Comparison of ENCODE assay signal across 9 cellular contexts in the genomic region with DNA sequence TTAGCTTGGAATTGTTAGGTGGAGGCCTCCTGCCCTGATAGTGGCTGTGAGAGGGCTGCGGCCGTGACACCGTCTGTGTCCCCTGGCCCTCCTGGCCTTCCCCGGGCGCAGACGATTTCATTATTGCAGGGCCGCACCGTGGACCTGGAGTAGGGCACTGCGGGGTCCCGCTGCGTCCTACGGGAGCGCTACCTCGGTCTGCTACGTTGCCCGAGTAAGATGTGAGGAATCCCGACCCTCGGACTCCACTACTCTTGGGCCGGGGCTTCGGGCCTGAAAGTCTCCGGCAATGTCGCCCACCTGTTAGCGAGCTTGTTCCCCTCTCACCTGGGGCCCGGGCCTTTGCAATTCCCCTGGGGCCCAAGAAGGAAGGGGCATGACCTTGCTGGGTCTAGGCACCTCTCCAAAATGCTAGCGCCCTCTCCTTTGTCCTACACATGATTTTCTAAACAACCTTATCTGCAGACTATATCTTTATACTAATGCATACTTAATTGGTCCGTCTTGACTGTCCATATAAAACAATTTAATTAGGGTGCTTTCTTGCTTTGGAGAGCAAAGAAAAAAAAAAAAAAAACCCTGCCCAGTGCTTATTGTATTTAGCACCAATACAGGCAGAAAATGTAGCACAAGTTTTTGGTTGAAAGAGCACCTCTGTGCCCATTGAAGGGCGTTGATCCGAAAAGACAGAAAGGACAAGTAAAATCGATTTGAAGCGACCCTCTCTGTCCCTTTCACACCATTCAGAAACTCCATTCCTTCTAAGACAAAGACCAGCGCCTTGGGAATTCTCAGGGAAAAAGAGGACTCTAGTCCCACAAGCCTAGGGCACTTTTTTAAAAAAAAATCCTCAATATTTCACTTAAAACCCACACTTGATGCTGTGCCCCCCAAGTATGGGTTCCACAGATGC. TPM values are rescaled to one million over a fixed set of nuclear protein-coding genes. Genes with fewer than 3 reads are reported as not detected.
DNase-seq lines count a peak whose midpoint lies in the region; ATAC-seq and TF ChIP-seq lines count a peak whose summit lies in the region.
"Had no signal": no experiment of that assay in that cellular context is flagged by ENCODE, and none has a peak within 500 bp of the region (broad histone marks: within the 10 kb centered on the region; RNA-seq: fewer than 3 reads in every experiment).

No MANE protein-coding gene starts in this region.

- H3K36me3 ChIP-seq in HUES64 (ENCODE audit: insufficient read depth, low read length) (no peaks in the 10 kb centered on the region), ectodermal cell (ENCODE audit: control insufficient read depth, insufficient read depth, low read length) (no peaks in the 10 kb centered on the region), right lobe of liver (no peaks in the 10 kb centered on the region), aorta (ENCODE audit: control insufficient read depth in 1 of 2, insufficient read depth in 2 of 2, low read length in 1 of 2) (no peaks in the 10 kb centered on the region)
- no peaks in the 10 kb centered on the region for H3K36me3 ChIP-seq in effector memory CD4-positive, alpha-beta T cell (ENCODE audit: control insufficient read depth, insufficient read depth, low read length)

- H3K27me3 ChIP-seq in HUES64 (ENCODE audit: insufficient read depth, low read length): peaks cover 99% of the 10 kb centered on the region
- peaks cover 89% of the 10 kb centered on the region for H3K27me3 ChIP-seq in ectodermal cell (ENCODE audit: control insufficient read depth, insufficient read depth, low read length, poor library complexity, severe bottlenecking)
- H3K27me3 ChIP-seq in right lobe of liver: no peaks in the 10 kb centered on the region
- H3K27me3 ChIP-seq in effector memory CD4-positive, alpha-beta T cell (replicated peaks; ENCODE audit: control insufficient read depth, insufficient read depth, low read length, poor library complexity, severe bottlenecking): peaks cover 32% of the 10 kb centered on the region
- H3K27me3 ChIP-seq in aorta (ENCODE audit: control insufficient read depth in 1 of 2, insufficient read depth in 2 of 2, low read length in 1 of 2): no peaks in the 10 kb centered on the region

- ATAC-seq in right lobe of liver: no peak
- ATAC-seq in stimulated activated naive B cell treated with anti-CD40 and anti-IgM and Interleukin-4, amounts not matched to agents 10 μg/mL and 1 μg/mL and 100 μg/mL, for 72 hours (replicated peaks): no peak
- no peak for ATAC-seq in aorta (ENCODE audit: low FRiP score)
- ATAC-seq: activated T-cell treated with anti-CD3 and anti-CD28 coated beads, Interleukin-2, amount 50 U/mL, for 72 hours had no signal

- H3K27me3 Mint-ChIP-seq in stimulated activated naive B cell treated with anti-CD40 and anti-IgM and Interleukin-4, amounts not matched to agents 10 μg/mL and 1 μg/mL and 100 μg/mL, for 72 hours: peaks cover 63 to 92% of the 10 kb centered on the region in 2 donors

- DNase-seq in right lobe of liver (no peak), NCI-H2081 treated with DMSO at 0.1 percent for 48 hours (lab: John Stamatoyannopoulos, UW) (no peak), LoVo (ENCODE audit: low spot score) (no peak), aorta (no peak)
- no peak for DNase-seq in stimulated activated naive B cell treated with anti-CD40 and anti-IgM and Interleukin-4, amounts not matched to agents 10 μg/mL and 1 μg/mL and 100 μg/mL, for 72 hours
- DNase-seq in effector memory CD4-positive, alpha-beta T cell: no peak
- DNase-seq: activated T-cell treated with anti-CD3 and anti-CD28 coated beads, Interleukin-2, amount 50 U/mL, for 72 hours had no signal

- H3K4me1 Mint-ChIP-seq in stimulated activated naive B cell treated with anti-CD40 and anti-IgM and Interleukin-4, amounts not matched to agents 10 μg/mL and 1 μg/mL and 100 μg/mL, for 72 hours: peaks cover 5 to 7% of the 10 kb centered on the region in 2 donors

- peak overlapping the region; percentile 43 for H3K4me3 ChIP-seq in HUES64 (ENCODE audit: low read length)
- peak overlapping the region; percentile 38 for H3K4me3 ChIP-seq in ectodermal cell (ENCODE audit: insufficient read depth, low read depth, low read length)
- H3K4me3 ChIP-seq in right lobe of liver: peak overlapping the region in 2 of 3 donors; percentile 0 to 58
- no peak overlapping the region for H3K4me3 ChIP-seq in effector memory CD4-positive, alpha-beta T cell (ENCODE audit: insufficient read depth, low read depth, low read length, poor library complexity, severe bottlenecking)
- H3K4me3 ChIP-seq in aorta (ENCODE audit: low read length in 2 of 2): no peak overlapping the region

- intact Hi-C loops in right lobe of liver (cut with DNase I): no loop called here
- intact Hi-C loops in aorta (cut with DNase I): loop anchor here in 1 of 2 donors (5.0 to 10.0 kb wide), 6 partner anchors 139 to 1149 kb away; no protein-coding TSS in a partner anchor

- H3K27ac ChIP-seq in HUES64 (ENCODE audit: low read depth, low read length) (no peak overlapping the region), ectodermal cell (ENCODE audit: insufficient read depth, low read depth, low read length, poor library complexity, severe bottlenecking) (peak overlapping the region; percentile 78), right lobe of liver (peak overlapping the region; percentile 86 to 88 (median 88)), aorta (ENCODE audit: low read depth in 1 of 2, low read length in 2 of 2) (no peak overlapping the region)
- no peak overlapping the region for H3K27ac ChIP-seq in effector memory CD4-positive, alpha-beta T cell (ENCODE audit: insufficient read depth, low read length, poor library complexity, severe bottlenecking)

- no peaks in the 10 kb centered on the region for H3K9me3 Mint-ChIP-seq in stimulated activated naive B cell treated with anti-CD40 and anti-IgM and Interleukin-4, amounts not matched to agents 10 μg/mL and 1 μg/mL and 100 μg/mL, for 72 hours

- H3K9ac ChIP-seq in HUES64 (ENCODE audit: low read depth, low read length): no peak overlapping the region

- peaks cover 0 to 2% of the 10 kb centered on the region in 2 donors for H3K36me3 Mint-ChIP-seq in stimulated activated naive B cell treated with anti-CD40 and anti-IgM and Interleukin-4, amounts not matched to agents 10 μg/mL and 1 μg/mL and 100 μg/mL, for 72 hours

- 4% methylated on average over 30 of the region's 31 CpGs for WGBS in HUES64
- WGBS in ectodermal cell, 2 experiments: 3% methylated on average over 31 of the region's 31 CpGs
- WGBS in right lobe of liver (ENCODE audit: insufficient coverage, low coverage, low lambda C conversion rate, missing lambda C conversion rate): 20% methylated on average over 13 of the region's 31 CpGs
- 84 to 85% methylated on average over 31 of the region's 31 CpGs for WGBS in aorta, 2 donors

- H3K9me3 ChIP-seq in HUES64 (ENCODE audit: insufficient read depth, low read depth, low read length) (no peaks in the 10 kb centered on the region), ectodermal cell (ENCODE audit: control insufficient read depth, low read length) (no peaks in the 10 kb centered on the region), right lobe of liver (no peaks in the 10 kb centered on the region), aorta (ENCODE audit: control insufficient read depth, low read length) (no peaks in the 10 kb centered on the region)
- no peaks in the 10 kb centered on the region for H3K9me3 ChIP-seq in effector memory CD4-positive, alpha-beta T cell (ENCODE audit: control insufficient read depth, low read length)

- TF ChIP-seq CTCF in right lobe of liver (IDR thresholded peaks at IDR 0.05): no peak

- no peak for TF ChIP-seq POLR2A in right lobe of liver (IDR thresholded peaks at IDR 0.05)

- peak overlapping the region; percentile 44 for H3K4me3 Mint-ChIP-seq in stimulated activated naive B cell treated with anti-CD40 and anti-IgM and Interleukin-4, amounts not matched to agents 10 μg/mL and 1 μg/mL and 100 μg/mL, for 72 hours
- H3K4me3 Mint-ChIP-seq: activated T-cell treated with anti-CD3 and anti-CD28 coated beads, Interleukin-2, amount 50 U/mL, for 72 hours had no signal

- peak overlapping the region; percentile 25 for H3K27ac Mint-ChIP-seq in stimulated activated naive B cell treated with anti-CD40 and anti-IgM and Interleukin-4, amounts not matched to agents 10 μg/mL and 1 μg/mL and 100 μg/mL, for 72 hours
- H3K27ac Mint-ChIP-seq: activated T-cell treated with anti-CD3 and anti-CD28 coated beads, Interleukin-2, amount 50 U/mL, for 72 hours had no signal

- H3K4me1 ChIP-seq in HUES64 (ENCODE audit: insufficient read depth, low read length) (peaks cover 57% of the 10 kb centered on the region), ectodermal cell (ENCODE audit: control insufficient read depth, insufficient read depth, low read length) (peaks cover 54% of the 10 kb centered on the region), right lobe of liver (peaks cover 0 to 38% (median 5%) of the 10 kb centered on the region in 4 donors), aorta (ENCODE audit: control insufficient read depth in 1 of 2, insufficient read depth in 2 of 2, low read length in 2 of 2) (no peaks in the 10 kb centered on the region)
- H3K4me1 ChIP-seq in effector memory CD4-positive, alpha-beta T cell (ENCODE audit: control insufficient read depth, insufficient read depth, low read length, poor library complexity, severe bottlenecking): no peaks in the 10 kb centered on the region

RNA-seq across cellular contexts. Expression of gene NR2F2, which starts 7.0 kb away (rescaled TPM):
- polyA plus RNA-seq in HUES64 (2013, experiment 1 of 2): 5.0 TPM
- 8.1 TPM for polyA plus RNA-seq in HUES64 (2013, experiment 2 of 2)
- 101 TPM for polyA plus RNA-seq in ectodermal cell (2013, experiment 1 of 4)
- polyA plus RNA-seq in ectodermal cell (2013, experiment 2 of 4): 117 TPM
- 80.0 TPM for polyA plus RNA-seq in ectodermal cell (2013, experiment 3 of 4)
- 97.4 TPM for polyA plus RNA-seq in ectodermal cell (2013, experiment 4 of 4)
- total RNA-seq in right lobe of liver: 10 to 100 TPM; 11.6 to 30.0 (median 20.7) TPM
- total RNA-seq in aorta: 100 to 1,000 TPM; 102 to 132 TPM
- 100 to 1,000 TPM in 1 of 2 donors, 10 to 100 TPM in 1; 26.0 to 115 TPM for polyA plus RNA-seq in aorta
- total RNA-seq: activated T-cell treated with anti-CD3 and anti-CD28 coated beads, Interleukin-2, amount 50 U/mL, for 72 hours had no signal

Comparison
In these comparisons a context has a peak if more than half of its experiments do, and no peak if none do; other contexts are left out.
1. H3K27ac ChIP-seq: peak in ectodermal cell (single experiment) and right lobe of liver (3 of 3); none in HUES64 (single experiment), effector memory CD4-positive, alpha-beta T cell (single experiment) and aorta (0 of 2).
2. H3K4me3 ChIP-seq: peak in HUES64 (single experiment), ectodermal cell (single experiment) and right lobe of liver (2 of 3); none in effector memory CD4-positive, alpha-beta T cell (single experiment) and aorta (0 of 2).